In the genomic region with DNA sequence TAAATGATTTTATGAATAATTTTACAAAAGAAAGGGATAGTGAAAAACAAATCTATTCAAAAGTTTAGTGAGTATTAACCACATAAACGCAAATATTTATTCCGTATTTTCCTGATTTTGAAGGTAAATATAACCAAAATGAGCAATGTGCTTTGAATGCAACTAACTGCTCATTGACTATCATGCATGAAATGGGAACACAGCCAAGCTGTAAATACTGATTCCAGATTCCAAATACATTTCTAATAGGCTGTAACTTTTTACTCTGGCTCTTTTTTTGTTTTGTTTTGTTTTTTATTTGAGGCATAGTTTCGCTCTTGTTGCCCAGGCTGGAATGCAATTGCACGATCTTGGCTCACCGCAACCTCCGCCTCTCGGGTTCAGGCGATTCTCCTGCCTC, we compare ENCODE assay signal across 24 cellular contexts. TPM values are rescaled to one million over a fixed set of nuclear protein-coding genes. Genes with fewer than 3 reads are reported as not detected.
DNase-seq lines count a peak whose midpoint lies in the region; TF ChIP-seq lines count a peak whose summit lies in the region.
"Had no signal": no experiment of that assay in that cellular context is flagged by ENCODE, and none has a peak within 500 bp of the region (broad histone marks: within the 10 kb centered on the region; RNA-seq: fewer than 3 reads in every experiment).

No MANE protein-coding gene starts in this region.

- H3K36me3 ChIP-seq in GM23248 (ENCODE audit: low read depth), result peaks cover 11% of the 10 kb centered on the region; the same call in 1 of the 2 replicates
- no peaks in the 10 kb centered on the region for H3K36me3 ChIP-seq in fibroblast of lung (ENCODE audit: control insufficient read depth, insufficient read depth, low read length)
- no peaks in the 10 kb centered on the region for H3K36me3 ChIP-seq in right atrium auricular region
- peaks cover 11% of the 10 kb centered on the region; the same call in 1 of the 2 replicates for H3K36me3 ChIP-seq in Karpas-422 (ENCODE audit: insufficient read depth, low read length)

- in situ Hi-C loops in GM23248 (cut with MboI), result no loop called here

- POLR2A ChIA-PET in AG04450 (lab: Yijun Ruan, JAX), result no interaction called here

- H3K9me2 ChIP-seq in GM23248 (ENCODE audit: insufficient read depth) (no peaks in the 10 kb centered on the region), Karpas-422 (replicated peaks; ENCODE audit: insufficient read depth, low read length) (no peaks in the 10 kb centered on the region)

- H3K9ac ChIP-seq in GM23248 (no peak overlapping the region), fibroblast of lung (ENCODE audit: insufficient read depth, low read length) (no peak overlapping the region), Karpas-422 (ENCODE audit: low read length) (no peak overlapping the region)
- H3K9ac ChIP-seq: BLaER1 treated with 17β-estradiol and CSF1 and Interleukin-3, amounts not matched to agents 10 nM and 100 nM had no signal

- no peaks in the 10 kb centered on the region for H3K27me3 ChIP-seq in AG04450 (ENCODE audit: control insufficient read depth, insufficient read depth, low read length)
- no peaks in the 10 kb centered on the region for H3K27me3 ChIP-seq in GM23248 (replicated peaks; ENCODE audit: insufficient read depth)
- no peaks in the 10 kb centered on the region for H3K27me3 ChIP-seq in fibroblast of lung (ENCODE audit: control insufficient read depth, insufficient read depth, low read length)
- H3K27me3 ChIP-seq in right atrium auricular region, result no peaks in the 10 kb centered on the region
- no peaks in the 10 kb centered on the region for H3K27me3 ChIP-seq in Karpas-422 (ENCODE audit: low read length)
- H3K27me3 ChIP-seq: BLaER1 treated with 17β-estradiol and CSF1 and Interleukin-3, amounts not matched to agents 10 nM and 100 nM had no signal

- H3K79me2 ChIP-seq in GM23248 (ENCODE audit: insufficient read depth) (peaks cover 33% of the 10 kb centered on the region; the same call in 1 of the 2 replicates), fibroblast of lung (ENCODE audit: control insufficient read depth, insufficient read depth, low read length) (no peaks in the 10 kb centered on the region), Karpas-422 (ENCODE audit: low read length) (peaks cover 59% of the 10 kb centered on the region)

- H3K4me2 ChIP-seq in GM23248 (ENCODE audit: unreplicated experiment) (no peak overlapping the region), fibroblast of lung (ENCODE audit: extremely low read depth, insufficient read depth, low read length) (no peak overlapping the region), Karpas-422 (ENCODE audit: low read depth, low read length, poor library complexity, severe bottlenecking) (no peak overlapping the region)
- H3K4me2 ChIP-seq: BLaER1 treated with 17β-estradiol and CSF1 and Interleukin-3, amounts not matched to agents 10 nM and 100 nM had no signal

- H2AFZ ChIP-seq in GM23248 (no peak overlapping the region), fibroblast of lung (ENCODE audit: low read length) (no peak overlapping the region), Karpas-422 (ENCODE audit: low read length) (no peak overlapping the region)

- peaks cover 18% of the 10 kb centered on the region for H3F3A ChIP-seq in GM23248 (ENCODE audit: insufficient read depth)

- CTCF ChIA-PET in AG04450 (lab: Charles Lee), result interaction anchor here (0.7 kb wide), 1 partner anchor 18 kb away, joined by 4 read pairs; no protein-coding TSS in a partner anchor

- H3K4me1 ChIP-seq in GM23248 (ENCODE audit: insufficient read depth), result peaks cover 11% of the 10 kb centered on the region
- no peaks in the 10 kb centered on the region for H3K4me1 ChIP-seq in fibroblast of lung (ENCODE audit: control insufficient read depth, extremely low read depth, insufficient read depth, low read length)
- no peaks in the 10 kb centered on the region for H3K4me1 ChIP-seq in right atrium auricular region
- H3K4me1 ChIP-seq in Karpas-422 (ENCODE audit: low read length), result no peaks in the 10 kb centered on the region; the same call in 1 of the 2 replicates

- H4K20me1 ChIP-seq in GM23248 (ENCODE audit: insufficient read depth) (peaks cover 3% of the 10 kb centered on the region; the same call in 1 of the 2 replicates), fibroblast of lung (ENCODE audit: control insufficient read depth, extremely low read depth, insufficient read depth, low read length) (no peaks in the 10 kb centered on the region), Karpas-422 (ENCODE audit: insufficient read depth, low read depth, low read length) (no peaks in the 10 kb centered on the region)
- H4K20me1 ChIP-seq: BLaER1 treated with 17β-estradiol and CSF1 and Interleukin-3, amounts not matched to agents 10 nM and 100 nM had no signal

- DNase-seq in AG04450 (ENCODE audit: low read depth, low spot score), result peak; percentile 11
- DNase-seq in GM23248, result peak; percentile 31
- DNase-seq in NCI-H446 treated with DMSO at 0.1 percent for 48 hours (lab: John Stamatoyannopoulos, UW), result peak; percentile 84
- DNase-seq in fibroblast of lung (ENCODE audit: low read depth in 2 of 2), result peak; percentile 29 to 62
- no peak for DNase-seq in right atrium auricular region (ENCODE audit: low spot score)
- no peak for DNase-seq in NCI-H2227 (lab: John Stamatoyannopoulos, UW; ENCODE audit: unreplicated experiment)
- DNase-seq in Karpas-422, result no peak
- no peak for DNase-seq in SHP77 treated with DMSO at 0.1 percent for 48 hours (lab: John Stamatoyannopoulos, UW)
- DNase-seq: activated CD4-positive, CD25-positive, alpha-beta regulatory T cell treated with anti-CD3 and anti-CD28 coated beads, Interleukin-2, amount 50 U/mL, for 72 hours; activated CD8-positive, alpha-beta T cell treated with anti-CD3 and anti-CD28 coated beads, Interleukin-2, amount 10 ng/mL, durations not matched to agents 7 days and 5 days; activated effector memory CD4-positive, alpha-beta T cell treated with anti-CD3 and anti-CD28 coated beads, Interleukin-2, amount 50 U/mL, for 16 hours; activated naive CD8-positive, alpha-beta T cell treated with anti-CD3 and anti-CD28 coated beads, Interleukin-2, amount 10 ng/mL, durations not matched to agents 7 days and 5 days; hypothalamus; left ventricle myocardium inferior; naive thymus-derived CD4-positive, alpha-beta T cell; NCI-H187; NK-92 treated with Interleukin-12 subunit alpha and Interleukin-12 subunit beta, amount 100 ng/mL, for 24 hours; stimulated activated CD4-positive, alpha-beta T cell treated with anti-CD3 and anti-CD28 coated beads, Interleukin-2, amount 100 ng/mL, for 24 hours; substantia nigra; T-helper 1 cell had no signal

- H3K4me3 ChIP-seq in AG04450 (ENCODE audit: low read depth, low read length) (no peak overlapping the region), GM23248 (no peak overlapping the region), fibroblast of lung (replicated peaks in 1 of 4; ENCODE audit: control extremely low read depth in 1 of 4, insufficient read depth in 1 of 4, low read depth in 3 of 4, low read length in 4 of 4) (no peak overlapping the region), right atrium auricular region (no peak overlapping the region), Karpas-422 (ENCODE audit: low read length) (no peak overlapping the region)
- H3K4me3 ChIP-seq: BLaER1 treated with 17β-estradiol and CSF1 and Interleukin-3, amounts not matched to agents 10 nM and 100 nM; K562; left ventricle myocardium inferior; skin epidermis had no signal

- no peak for TF ChIP-seq CTCF in AG04450 (IDR thresholded peaks at IDR 0.05; ENCODE audit: low read depth, low read length)
- TF ChIP-seq CTCF in fibroblast of lung (conservative IDR thresholded peaks at IDR 0.05 in 1 of 2, IDR thresholded peaks at IDR 0.05 in 1 of 2; ENCODE audit: low read depth in 1 of 2, low read length in 2 of 2), result no peak
- TF ChIP-seq CTCF in right atrium auricular region (IDR thresholded peaks at IDR 0.05), result no peak

- WGBS in GM23248 (ENCODE audit: low coverage in 1 of 2, low lambda C conversion rate in 2 of 2, missing lambda C conversion rate in 2 of 2), 2 experiments, result 91 to 94% methylated on average over 8 of the region's 8 CpGs

- H3K27ac ChIP-seq in AG04450 (ENCODE audit: low read depth, low read length), result no peak overlapping the region
- H3K27ac ChIP-seq in GM23248, result no peak overlapping the region
- peak overlapping the region; percentile 64 for H3K27ac ChIP-seq in fibroblast of lung (ENCODE audit: insufficient read depth, low read length)
- no peak overlapping the region for H3K27ac ChIP-seq in right atrium auricular region
- H3K27ac ChIP-seq in Karpas-422 (ENCODE audit: low read length), result no peak overlapping the region
- H3K27ac ChIP-seq: BLaER1 treated with 17β-estradiol and CSF1 and Interleukin-3, amounts not matched to agents 10 nM and 100 nM; epithelial cell of prostate; left ventricle myocardium inferior; skin epidermis had no signal

- peaks cover 7% of the 10 kb centered on the region; the same call in 1 of the 2 replicates for H3K9me3 ChIP-seq in AG04450 (ENCODE audit: control insufficient read depth, insufficient read depth, low read length)
- H3K9me3 ChIP-seq in GM23248 (ENCODE audit: low read depth), result no peaks in the 10 kb centered on the region
- H3K9me3 ChIP-seq in fibroblast of lung (ENCODE audit: control insufficient read depth, insufficient read depth, low read depth, low read length), result no peaks in the 10 kb centered on the region
- no peaks in the 10 kb centered on the region for H3K9me3 ChIP-seq in right atrium auricular region
- H3K9me3 ChIP-seq in Karpas-422 (ENCODE audit: low read length), result no peaks in the 10 kb centered on the region
- H3K9me3 ChIP-seq: left ventricle myocardium inferior had no signal

RNA-seq across cellular contexts. Expression of gene SELENOF, which starts 41.8 kb away (rescaled TPM):
- polyA plus RNA-seq in AG04450 (2011; rRNA removed) (248 and 358 TPM in 2 replicates), GM23248 (2016; fragmentation: Nextera tagmentation; extraction: Ambion mirVana) (296 and 298 TPM in 2 replicates), fibroblast of lung (281 and 351 TPM in 2 replicates)
- 60.7 and 73.2 TPM in 2 replicates for polyA minus RNA-seq in AG04450 (2011; rRNA and poly(A)+ RNA removed)
- 203 and 280 TPM in 2 replicates for total RNA-seq in GM23248 (2014; rRNA removed; shearing (Covaris generic))
- total RNA-seq in fibroblast of lung (205 and 207 TPM in 2 replicates), right atrium auricular region (10 to 100 TPM; 73.1 to 80.7 TPM)
- polyA plus RNA-seq in fibroblast of lung (2012), result 210 and 261 TPM in 2 replicates
- polyA minus RNA-seq in fibroblast of lung (ENCODE audit: low replicate concordance), result 32.1 and 35.4 TPM in 2 replicates
- total RNA-seq in Karpas-422 (2014; rRNA removed; shearing (Covaris generic); ENCODE audit: low replicate concordance), result 118 and 197 TPM in 2 replicates

RNA-seq across cellular contexts. Expression of gene HS2ST1, which starts 42.3 kb away (rescaled TPM):
- polyA plus RNA-seq in AG04450 (2011; rRNA removed) (19.8 and 22.4 TPM in 2 replicates), GM23248 (2016; fragmentation: Nextera tagmentation; extraction: Ambion mirVana) (10.1 TPM in 2 replicates), fibroblast of lung (19.2 and 23.2 TPM in 2 replicates)
- polyA minus RNA-seq in AG04450 (2011; rRNA and poly(A)+ RNA removed), result 13.8 and 19.0 TPM in 2 replicates
- 13.5 and 15.2 TPM in 2 replicates for total RNA-seq in GM23248 (2014; rRNA removed; shearing (Covaris generic))
- total RNA-seq in fibroblast of lung (22.5 and 24.7 TPM in 2 replicates), right atrium auricular region (1 to 10 TPM; 7.7 TPM)
- 25.5 and 27.5 TPM in 2 replicates for polyA plus RNA-seq in fibroblast of lung (2012)
- polyA minus RNA-seq in fibroblast of lung (ENCODE audit: low replicate concordance), result 1.3 and 1.5 TPM in 2 replicates
- 9.6 and 18.7 TPM in 2 replicates for total RNA-seq in Karpas-422 (2014; rRNA removed; shearing (Covaris generic); ENCODE audit: low replicate concordance)

Comparison
In these comparisons a context has a peak if more than half of its experiments do, and no peak if none do; other contexts are left out.
1. DNase-seq: peak in AG04450 (single experiment), GM23248 (single experiment), NCI-H446 treated with DMSO at 0.1 percent for 48 hours (single experiment) and fibroblast of lung (2 of 2); none in right atrium auricular region (single experiment), NCI-H2227 (single experiment), Karpas-422 (single experiment) and SHP77 treated with DMSO at 0.1 percent for 48 hours (single experiment).